Comparison of ENCODE assay signal across 12 cellular contexts in genomic region chr13:93244918-93245280, GRCh38. TPM values are rescaled to one million over a fixed set of nuclear protein-coding genes. Genes with fewer than 3 reads are reported as not detected.
DNase-seq lines count a peak whose midpoint lies in the region; ATAC-seq and TF ChIP-seq lines count a peak whose summit lies in the region.
"Had no signal": no experiment of that assay in that cellular context is flagged by ENCODE, and none has a peak within 500 bp of the region (broad histone marks: within the 10 kb centered on the region; RNA-seq: fewer than 3 reads in every experiment).

No MANE protein-coding gene starts in this region.

- TF ChIP-seq CTCF in Calu3 (IDR thresholded peaks at IDR 0.05; ENCODE audit: unreplicated experiment) (no peak), WTC11 (IDR thresholded peaks at IDR 0.05) (no peak), sigmoid colon (IDR thresholded peaks at IDR 0.05) (no peak)

- BruUV-seq in Calu3 (replicated peaks; lab: Mats Ljungman, UMichigan) = no TSS peak

- H3K4me1 Mint-ChIP-seq in Calu3 (ENCODE audit: low read depth, unreplicated experiment) (no peaks in the 10 kb centered on the region), WTC11 (peaks cover 49% of the 10 kb centered on the region)
- H3K4me1 Mint-ChIP-seq: activated naive CD8-positive, alpha-beta T cell treated with anti-CD3 and anti-CD28 coated beads, Interleukin-2, amount 50 U/mL, for 24 hours had no signal

- H3K4me3 Mint-ChIP-seq in Calu3 (ENCODE audit: low read depth, unreplicated experiment) = peak overlapping the region; percentile 39
- no peak overlapping the region for H3K4me3 Mint-ChIP-seq in WTC11
- H3K4me3 Mint-ChIP-seq: activated naive CD8-positive, alpha-beta T cell treated with anti-CD3 and anti-CD28 coated beads, Interleukin-2, amount 50 U/mL, for 24 hours had no signal

- H3K4me1 ChIP-seq in sigmoid colon (peaks cover 0 to 11% (median 2%) of the 10 kb centered on the region in 4 donors), HAP-1 (no peaks in the 10 kb centered on the region)

- intact Hi-C loops in Calu3 (cut with micrococcal nuclease; ENCODE audit: unreplicated experiment) (no loop called here), sigmoid colon (cut with DNase I) (no loop called here)

- POLR2A ChIA-PET in WTC11 (lab: Charles Lee) = no interaction called here

- H3K36me3 Mint-ChIP-seq in Calu3 (ENCODE audit: insufficient read depth, unreplicated experiment) = no peaks in the 10 kb centered on the region
- peaks cover 3% of the 10 kb centered on the region; the same call in 1 of the 2 replicates for H3K36me3 Mint-ChIP-seq in WTC11

- H3K9me3 Mint-ChIP-seq in Calu3 (ENCODE audit: low read depth, unreplicated experiment) (no peaks in the 10 kb centered on the region), WTC11 (peaks cover 4% of the 10 kb centered on the region; the same call in 1 of the 2 replicates)

- no peak for TF ChIP-seq EP300 in sigmoid colon (IDR thresholded peaks at IDR 0.05)

- peak overlapping the region; percentile 12 to 49 (median 40) for H3K27ac ChIP-seq in sigmoid colon

- H3K9me3 ChIP-seq in sigmoid colon (no peaks in the 10 kb centered on the region), HAP-1 (no peaks in the 10 kb centered on the region)

- ATAC-seq in WTC11 = no peak
- ATAC-seq in esophagus mucosa = no peak
- no peak for ATAC-seq in HG03520 (IDR thresholded peaks at IDR 0.05; ENCODE audit: unreplicated experiment)
- ATAC-seq: activated naive CD8-positive, alpha-beta T cell treated with anti-CD3 and anti-CD28 coated beads, Interleukin-2, amount 50 U/mL, for 24 hours had no signal

- TF ChIP-seq POLR2A in sigmoid colon (IDR thresholded peaks at IDR 0.05) = no peak

- WGBS in sigmoid colon, 2 donors = 84 to 92% methylated on average over 1 of the region's 1 CpG

- H3K36me3 ChIP-seq in sigmoid colon = no peaks in the 10 kb centered on the region
- no peaks in the 10 kb centered on the region for H3K36me3 ChIP-seq in HAP-1 (replicated peaks)

- in situ Hi-C loops in HAP-1 (cut with MboI; ENCODE audit: low sequenced_read_pairs) = loop anchor here (25.0 kb wide), 1 partner anchor 1117 kb away; no protein-coding TSS in a partner anchor

- CTCF ChIA-PET in Calu3 (lab: Charles Lee) (no interaction called here), WTC11 (lab: Charles Lee) (interaction anchor here (1.5 to 1.6 kb wide), 2 partner anchors 11 to 13 kb away, joined by 4 to 15 read pairs; no protein-coding TSS in a partner anchor)

- H3K27me3 ChIP-seq in sigmoid colon = no peaks in the 10 kb centered on the region
- H3K27me3 ChIP-seq in HAP-1 (ENCODE audit: low read depth) = no peaks in the 10 kb centered on the region

- H3K4me3 ChIP-seq in sigmoid colon (peak overlapping the region in 3 of 4 donors; percentile 26 to 37 (median 31)), HAP-1 (no peak overlapping the region)

- no peak overlapping the region for H3K27ac Mint-ChIP-seq in Calu3 (ENCODE audit: unreplicated experiment)
- 0 out of 2 replicates have a peak overlapping the region, but pooled peaks have one; percentile 55 for H3K27ac Mint-ChIP-seq in WTC11
- H3K27ac Mint-ChIP-seq: activated naive CD8-positive, alpha-beta T cell treated with anti-CD3 and anti-CD28 coated beads, Interleukin-2, amount 50 U/mL, for 24 hours had no signal

- H3K27me3 Mint-ChIP-seq in Calu3 (ENCODE audit: unreplicated experiment) = no peaks in the 10 kb centered on the region
- H3K27me3 Mint-ChIP-seq in WTC11 (ENCODE audit: low read depth) = no peaks in the 10 kb centered on the region
- H3K27me3 Mint-ChIP-seq: activated naive CD8-positive, alpha-beta T cell treated with anti-CD3 and anti-CD28 coated beads, Interleukin-2, amount 50 U/mL, for 24 hours had no signal

- DNase-seq in Calu3 (no peak), WTC11 (ENCODE audit: low spot score) (no peak), glomerular visceral epithelial cell (ENCODE audit: extremely low spot score) (peak; percentile 62), sigmoid colon (no peak), globus pallidus (ENCODE audit: low spot score) (no peak), HAP-1 (ENCODE audit: low spot score in 2 of 2) (no peak)
- DNase-seq: activated naive CD8-positive, alpha-beta T cell treated with anti-CD3 and anti-CD28 coated beads, Interleukin-2, amount 50 U/mL, for 24 hours; glutamatergic neuron; NCI-H524 treated with DMSO at 0.1 percent for 48 hours had no signal

TF ChIP-seq in WTC11, 78 proteins besides CTCF, POLR2A, EP300 and RAD21 (continues in another document):
- TF ChIP-seq ZNF425 (CRISPR knock-in tag; conservative IDR thresholded peaks at IDR 0.05) (no peak), STAT6 (CRISPR knock-in tag; conservative IDR thresholded peaks at IDR 0.05; ENCODE audit: low read depth) (no peak), ZNF138 (CRISPR knock-in tag; conservative IDR thresholded peaks at IDR 0.05) (no peak), GRHL2 (CRISPR knock-in tag; IDR thresholded peaks at IDR 0.05; ENCODE audit: insufficient replicate concordance, severe bottlenecking) (no peak), HMGXB4 (CRISPR knock-in tag; IDR thresholded peaks at IDR 0.05) (no peak), ZNF423 (CRISPR knock-in tag; IDR thresholded peaks at IDR 0.05) (no peak), NFE2L1 (CRISPR knock-in tag; IDR thresholded peaks at IDR 0.05) (no peak), KAT7 (CRISPR knock-in tag; IDR thresholded peaks at IDR 0.05; ENCODE audit: borderline replicate concordance) (no peak), NR1H2 (CRISPR knock-in tag; IDR thresholded peaks at IDR 0.05) (no peak), MAX (CRISPR knock-in tag; IDR thresholded peaks at IDR 0.05) (no peak), NFATC4 (CRISPR knock-in tag; IDR thresholded peaks at IDR 0.05) (no peak), CBFB (CRISPR knock-in tag; IDR thresholded peaks at IDR 0.05; ENCODE audit: low read depth) (no peak), RORB (CRISPR knock-in tag; IDR thresholded peaks at IDR 0.05) (no peak)

RNA-seq across cellular contexts. Expression of gene GPC6, which starts 18.3 kb away (rescaled TPM):
- total RNA-seq in Calu3 (2022) = not detected in 2 replicates
- total RNA-seq in WTC11 (2021) = 19.5 to 24.3 TPM (median 24.2 TPM) in 3 replicates
- 10 to 100 TPM; 14.4 to 27.5 (median 23.6) TPM for total RNA-seq in sigmoid colon
- 1 to 10 TPM in 2 of 3 donors, under 1 TPM in 1; 0.23 to 2.7 (median 1.2) TPM for polyA plus RNA-seq in sigmoid colon
- 0.96 TPM for total RNA-seq in esophagus mucosa
- total RNA-seq: activated CD8-positive, alpha-beta memory T cell treated with anti-CD3 and anti-CD28 coated beads for 36 hours had no signal
